ENCODE assay signal across 2 cellular contexts in the genomic region with DNA sequence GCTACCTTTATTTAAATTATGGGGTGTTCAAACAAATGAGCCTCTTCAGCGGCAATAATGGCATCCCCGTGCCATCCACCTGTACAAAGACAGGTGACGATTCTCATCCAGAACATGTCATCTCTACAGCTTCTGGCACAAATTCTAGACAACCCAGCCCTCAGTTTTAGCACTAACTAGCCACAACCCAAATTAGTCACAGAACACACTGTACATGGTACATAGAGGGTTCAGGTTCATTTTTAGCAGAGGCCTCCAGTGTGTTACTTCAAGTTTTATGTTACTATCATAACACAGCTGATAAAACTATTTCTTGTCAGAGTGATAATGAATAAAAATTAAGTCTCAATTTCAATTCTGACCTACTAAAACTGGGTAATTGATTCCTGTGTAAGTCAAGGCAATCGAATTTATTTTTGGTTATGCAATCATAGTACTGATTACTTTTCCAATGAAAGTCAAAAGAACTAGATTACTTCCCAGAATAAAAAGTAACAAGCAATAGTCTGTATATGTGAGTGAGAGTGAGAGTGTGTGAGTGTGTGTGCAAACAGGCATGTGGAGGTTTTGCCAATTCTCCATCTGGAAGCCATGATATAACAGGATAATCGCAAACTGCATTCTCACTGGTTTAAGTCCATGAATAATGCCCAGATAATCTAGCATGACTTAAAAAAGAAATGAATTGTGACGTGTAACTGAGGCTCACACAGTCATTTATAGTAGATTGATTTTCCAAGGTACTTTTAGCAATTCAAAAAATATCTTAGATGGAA.
TF ChIP-seq lines count a peak whose summit lies in the region.

No MANE protein-coding gene starts in this region.

TF ChIP-seq in IMR-90, 13 proteins besides CTCF, POLR2A, EP300 and RAD21:
- TF ChIP-seq MAFK (IDR thresholded peaks at IDR 0.05; ENCODE audit: low read depth, low read length) = no peak
- TF ChIP-seq, protein P1, sequence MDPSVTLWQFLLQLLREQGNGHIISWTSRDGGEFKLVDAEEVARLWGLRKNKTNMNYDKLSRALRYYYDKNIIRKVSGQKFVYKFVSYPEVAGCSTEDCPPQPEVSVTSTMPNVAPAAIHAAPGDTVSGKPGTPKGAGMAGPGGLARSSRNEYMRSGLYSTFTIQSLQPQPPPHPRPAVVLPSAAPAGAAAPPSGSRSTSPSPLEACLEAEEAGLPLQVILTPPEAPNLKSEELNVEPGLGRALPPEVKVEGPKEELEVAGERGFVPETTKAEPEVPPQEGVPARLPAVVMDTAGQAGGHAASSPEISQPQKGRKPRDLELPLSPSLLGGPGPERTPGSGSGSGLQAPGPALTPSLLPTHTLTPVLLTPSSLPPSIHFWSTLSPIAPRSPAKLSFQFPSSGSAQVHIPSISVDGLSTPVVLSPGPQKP (IDR thresholded peaks at IDR 0.05; ENCODE audit: borderline replicate concordance, low read depth, low read length) = no peak
- no peak for TF ChIP-seq BHLHE40 (IDR thresholded peaks at IDR 0.05; ENCODE audit: low read depth, low read length)
- no peak for TF ChIP-seq NFE2L2 (IDR thresholded peaks at IDR 0.05; ENCODE audit: low read depth, low read length)
- no peak for TF ChIP-seq MXI1 (IDR thresholded peaks at IDR 0.05; ENCODE audit: borderline replicate concordance, low read depth, low read length)
- TF ChIP-seq CHD1 (IDR thresholded peaks at IDR 0.05; ENCODE audit: low read depth, low read length) = no peak
- TF ChIP-seq, protein P2, sequence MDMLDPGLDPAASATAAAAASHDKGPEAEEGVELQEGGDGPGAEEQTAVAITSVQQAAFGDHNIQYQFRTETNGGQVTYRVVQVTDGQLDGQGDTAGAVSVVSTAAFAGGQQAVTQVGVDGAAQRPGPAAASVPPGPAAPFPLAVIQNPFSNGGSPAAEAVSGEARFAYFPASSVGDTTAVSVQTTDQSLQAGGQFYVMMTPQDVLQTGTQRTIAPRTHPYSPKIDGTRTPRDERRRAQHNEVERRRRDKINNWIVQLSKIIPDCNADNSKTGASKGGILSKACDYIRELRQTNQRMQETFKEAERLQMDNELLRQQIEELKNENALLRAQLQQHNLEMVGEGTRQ (IDR thresholded peaks at IDR 0.05; ENCODE audit: low read depth, low read length) = no peak
- 0 out of 2 replicates have a peak, but pooled peaks have one; percentile 20 for TF ChIP-seq CEBPB (IDR thresholded peaks at IDR 0.05; ENCODE audit: low read depth, low read length)
- no peak for TF ChIP-seq RCOR1 (IDR thresholded peaks at IDR 0.05; ENCODE audit: insufficient replicate concordance, low read length)

TF ChIP-seq in WTC11, 78 proteins besides CTCF, POLR2A, EP300 and RAD21 (continues in another document):
- TF ChIP-seq, protein P3, sequence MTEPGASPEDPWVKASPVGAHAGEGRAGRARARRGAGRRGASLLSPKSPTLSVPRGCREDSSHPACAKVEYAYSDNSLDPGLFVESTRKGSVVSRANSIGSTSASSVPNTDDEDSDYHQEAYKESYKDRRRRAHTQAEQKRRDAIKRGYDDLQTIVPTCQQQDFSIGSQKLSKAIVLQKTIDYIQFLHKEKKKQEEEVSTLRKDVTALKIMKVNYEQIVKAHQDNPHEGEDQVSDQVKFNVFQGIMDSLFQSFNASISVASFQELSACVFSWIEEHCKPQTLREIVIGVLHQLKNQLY (CRISPR knock-in tag; IDR thresholded peaks at IDR 0.05) = no peak
- no peak for TF ChIP-seq ESRRA (CRISPR knock-in tag; IDR thresholded peaks at IDR 0.05; ENCODE audit: borderline replicate concordance)
- no peak for TF ChIP-seq NFE2L1 (CRISPR knock-in tag; IDR thresholded peaks at IDR 0.05)
- no peak for TF ChIP-seq TP53 (CRISPR knock-in tag; IDR thresholded peaks at IDR 0.05)
- TF ChIP-seq SP1 (CRISPR knock-in tag; conservative IDR thresholded peaks at IDR 0.05) = no peak
- TF ChIP-seq, protein P4, sequence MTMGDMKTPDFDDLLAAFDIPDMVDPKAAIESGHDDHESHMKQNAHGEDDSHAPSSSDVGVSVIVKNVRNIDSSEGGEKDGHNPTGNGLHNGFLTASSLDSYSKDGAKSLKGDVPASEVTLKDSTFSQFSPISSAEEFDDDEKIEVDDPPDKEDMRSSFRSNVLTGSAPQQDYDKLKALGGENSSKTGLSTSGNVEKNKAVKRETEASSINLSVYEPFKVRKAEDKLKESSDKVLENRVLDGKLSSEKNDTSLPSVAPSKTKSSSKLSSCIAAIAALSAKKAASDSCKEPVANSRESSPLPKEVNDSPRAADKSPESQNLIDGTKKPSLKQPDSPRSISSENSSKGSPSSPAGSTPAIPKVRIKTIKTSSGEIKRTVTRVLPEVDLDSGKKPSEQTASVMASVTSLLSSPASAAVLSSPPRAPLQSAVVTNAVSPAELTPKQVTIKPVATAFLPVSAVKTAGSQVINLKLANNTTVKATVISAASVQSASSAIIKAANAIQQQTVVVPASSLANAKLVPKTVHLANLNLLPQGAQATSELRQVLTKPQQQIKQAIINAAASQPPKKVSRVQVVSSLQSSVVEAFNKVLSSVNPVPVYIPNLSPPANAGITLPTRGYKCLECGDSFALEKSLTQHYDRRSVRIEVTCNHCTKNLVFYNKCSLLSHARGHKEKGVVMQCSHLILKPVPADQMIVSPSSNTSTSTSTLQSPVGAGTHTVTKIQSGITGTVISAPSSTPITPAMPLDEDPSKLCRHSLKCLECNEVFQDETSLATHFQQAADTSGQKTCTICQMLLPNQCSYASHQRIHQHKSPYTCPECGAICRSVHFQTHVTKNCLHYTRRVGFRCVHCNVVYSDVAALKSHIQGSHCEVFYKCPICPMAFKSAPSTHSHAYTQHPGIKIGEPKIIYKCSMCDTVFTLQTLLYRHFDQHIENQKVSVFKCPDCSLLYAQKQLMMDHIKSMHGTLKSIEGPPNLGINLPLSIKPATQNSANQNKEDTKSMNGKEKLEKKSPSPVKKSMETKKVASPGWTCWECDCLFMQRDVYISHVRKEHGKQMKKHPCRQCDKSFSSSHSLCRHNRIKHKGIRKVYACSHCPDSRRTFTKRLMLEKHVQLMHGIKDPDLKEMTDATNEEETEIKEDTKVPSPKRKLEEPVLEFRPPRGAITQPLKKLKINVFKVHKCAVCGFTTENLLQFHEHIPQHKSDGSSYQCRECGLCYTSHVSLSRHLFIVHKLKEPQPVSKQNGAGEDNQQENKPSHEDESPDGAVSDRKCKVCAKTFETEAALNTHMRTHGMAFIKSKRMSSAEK (CRISPR knock-in tag; IDR thresholded peaks at IDR 0.05; ENCODE audit: borderline replicate concordance) = no peak
- TF ChIP-seq ELF4 (CRISPR knock-in tag; IDR thresholded peaks at IDR 0.05; ENCODE audit: low read depth) = no peak
- TF ChIP-seq IRF2 (CRISPR knock-in tag; IDR thresholded peaks at IDR 0.05; ENCODE audit: borderline replicate concordance, low read depth) = no peak
- TF ChIP-seq ZNF219 (CRISPR knock-in tag; IDR thresholded peaks at IDR 0.05; ENCODE audit: borderline replicate concordance) = no peak
- TF ChIP-seq, protein P5, sequence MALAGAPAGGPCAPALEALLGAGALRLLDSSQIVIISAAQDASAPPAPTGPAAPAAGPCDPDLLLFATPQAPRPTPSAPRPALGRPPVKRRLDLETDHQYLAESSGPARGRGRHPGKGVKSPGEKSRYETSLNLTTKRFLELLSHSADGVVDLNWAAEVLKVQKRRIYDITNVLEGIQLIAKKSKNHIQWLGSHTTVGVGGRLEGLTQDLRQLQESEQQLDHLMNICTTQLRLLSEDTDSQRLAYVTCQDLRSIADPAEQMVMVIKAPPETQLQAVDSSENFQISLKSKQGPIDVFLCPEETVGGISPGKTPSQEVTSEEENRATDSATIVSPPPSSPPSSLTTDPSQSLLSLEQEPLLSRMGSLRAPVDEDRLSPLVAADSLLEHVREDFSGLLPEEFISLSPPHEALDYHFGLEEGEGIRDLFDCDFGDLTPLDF (CRISPR knock-in tag; IDR thresholded peaks at IDR 0.05) = no peak
- TF ChIP-seq, protein P6, sequence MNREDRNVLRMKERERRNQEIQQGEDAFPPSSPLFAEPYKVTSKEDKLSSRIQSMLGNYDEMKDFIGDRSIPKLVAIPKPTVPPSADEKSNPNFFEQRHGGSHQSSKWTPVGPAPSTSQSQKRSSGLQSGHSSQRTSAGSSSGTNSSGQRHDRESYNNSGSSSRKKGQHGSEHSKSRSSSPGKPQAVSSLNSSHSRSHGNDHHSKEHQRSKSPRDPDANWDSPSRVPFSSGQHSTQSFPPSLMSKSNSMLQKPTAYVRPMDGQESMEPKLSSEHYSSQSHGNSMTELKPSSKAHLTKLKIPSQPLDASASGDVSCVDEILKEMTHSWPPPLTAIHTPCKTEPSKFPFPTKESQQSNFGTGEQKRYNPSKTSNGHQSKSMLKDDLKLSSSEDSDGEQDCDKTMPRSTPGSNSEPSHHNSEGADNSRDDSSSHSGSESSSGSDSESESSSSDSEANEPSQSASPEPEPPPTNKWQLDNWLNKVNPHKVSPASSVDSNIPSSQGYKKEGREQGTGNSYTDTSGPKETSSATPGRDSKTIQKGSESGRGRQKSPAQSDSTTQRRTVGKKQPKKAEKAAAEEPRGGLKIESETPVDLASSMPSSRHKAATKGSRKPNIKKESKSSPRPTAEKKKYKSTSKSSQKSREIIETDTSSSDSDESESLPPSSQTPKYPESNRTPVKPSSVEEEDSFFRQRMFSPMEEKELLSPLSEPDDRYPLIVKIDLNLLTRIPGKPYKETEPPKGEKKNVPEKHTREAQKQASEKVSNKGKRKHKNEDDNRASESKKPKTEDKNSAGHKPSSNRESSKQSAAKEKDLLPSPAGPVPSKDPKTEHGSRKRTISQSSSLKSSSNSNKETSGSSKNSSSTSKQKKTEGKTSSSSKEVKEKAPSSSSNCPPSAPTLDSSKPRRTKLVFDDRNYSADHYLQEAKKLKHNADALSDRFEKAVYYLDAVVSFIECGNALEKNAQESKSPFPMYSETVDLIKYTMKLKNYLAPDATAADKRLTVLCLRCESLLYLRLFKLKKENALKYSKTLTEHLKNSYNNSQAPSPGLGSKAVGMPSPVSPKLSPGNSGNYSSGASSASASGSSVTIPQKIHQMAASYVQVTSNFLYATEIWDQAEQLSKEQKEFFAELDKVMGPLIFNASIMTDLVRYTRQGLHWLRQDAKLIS (CRISPR knock-in tag; IDR thresholded peaks at IDR 0.05; ENCODE audit: borderline replicate concordance) = no peak
- TF ChIP-seq, protein P7, sequence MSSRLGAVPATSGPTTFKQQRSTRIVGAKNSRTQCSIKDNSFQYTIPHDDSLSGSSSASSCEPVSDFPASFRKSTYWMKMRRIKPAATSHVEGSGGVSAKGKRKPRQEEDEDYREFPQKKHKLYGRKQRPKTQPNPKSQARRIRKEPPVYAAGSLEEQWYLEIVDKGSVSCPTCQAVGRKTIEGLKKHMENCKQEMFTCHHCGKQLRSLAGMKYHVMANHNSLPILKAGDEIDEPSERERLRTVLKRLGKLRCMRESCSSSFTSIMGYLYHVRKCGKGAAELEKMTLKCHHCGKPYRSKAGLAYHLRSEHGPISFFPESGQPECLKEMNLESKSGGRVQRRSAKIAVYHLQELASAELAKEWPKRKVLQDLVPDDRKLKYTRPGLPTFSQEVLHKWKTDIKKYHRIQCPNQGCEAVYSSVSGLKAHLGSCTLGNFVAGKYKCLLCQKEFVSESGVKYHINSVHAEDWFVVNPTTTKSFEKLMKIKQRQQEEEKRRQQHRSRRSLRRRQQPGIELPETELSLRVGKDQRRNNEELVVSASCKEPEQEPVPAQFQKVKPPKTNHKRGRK (CRISPR knock-in tag; IDR thresholded peaks at IDR 0.05; ENCODE audit: borderline replicate concordance) = no peak
- TF ChIP-seq, protein P8, sequence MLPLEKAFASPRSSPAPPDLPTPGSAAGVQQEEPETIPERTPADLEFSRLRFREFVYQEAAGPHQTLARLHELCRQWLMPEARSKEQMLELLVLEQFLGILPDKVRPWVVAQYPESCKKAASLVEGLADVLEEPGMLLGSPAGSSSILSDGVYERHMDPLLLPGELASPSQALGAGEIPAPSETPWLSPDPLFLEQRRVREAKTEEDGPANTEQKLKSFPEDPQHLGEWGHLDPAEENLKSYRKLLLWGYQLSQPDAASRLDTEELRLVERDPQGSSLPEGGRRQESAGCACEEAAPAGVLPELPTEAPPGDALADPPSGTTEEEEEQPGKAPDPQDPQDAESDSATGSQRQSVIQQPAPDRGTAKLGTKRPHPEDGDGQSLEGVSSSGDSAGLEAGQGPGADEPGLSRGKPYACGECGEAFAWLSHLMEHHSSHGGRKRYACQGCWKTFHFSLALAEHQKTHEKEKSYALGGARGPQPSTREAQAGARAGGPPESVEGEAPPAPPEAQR (CRISPR knock-in tag; IDR thresholded peaks at IDR 0.05) = no peak
- no peak for TF ChIP-seq ZBTB21 (CRISPR knock-in tag; IDR thresholded peaks at IDR 0.05; ENCODE audit: borderline replicate concordance)
- TF ChIP-seq, protein P9, sequence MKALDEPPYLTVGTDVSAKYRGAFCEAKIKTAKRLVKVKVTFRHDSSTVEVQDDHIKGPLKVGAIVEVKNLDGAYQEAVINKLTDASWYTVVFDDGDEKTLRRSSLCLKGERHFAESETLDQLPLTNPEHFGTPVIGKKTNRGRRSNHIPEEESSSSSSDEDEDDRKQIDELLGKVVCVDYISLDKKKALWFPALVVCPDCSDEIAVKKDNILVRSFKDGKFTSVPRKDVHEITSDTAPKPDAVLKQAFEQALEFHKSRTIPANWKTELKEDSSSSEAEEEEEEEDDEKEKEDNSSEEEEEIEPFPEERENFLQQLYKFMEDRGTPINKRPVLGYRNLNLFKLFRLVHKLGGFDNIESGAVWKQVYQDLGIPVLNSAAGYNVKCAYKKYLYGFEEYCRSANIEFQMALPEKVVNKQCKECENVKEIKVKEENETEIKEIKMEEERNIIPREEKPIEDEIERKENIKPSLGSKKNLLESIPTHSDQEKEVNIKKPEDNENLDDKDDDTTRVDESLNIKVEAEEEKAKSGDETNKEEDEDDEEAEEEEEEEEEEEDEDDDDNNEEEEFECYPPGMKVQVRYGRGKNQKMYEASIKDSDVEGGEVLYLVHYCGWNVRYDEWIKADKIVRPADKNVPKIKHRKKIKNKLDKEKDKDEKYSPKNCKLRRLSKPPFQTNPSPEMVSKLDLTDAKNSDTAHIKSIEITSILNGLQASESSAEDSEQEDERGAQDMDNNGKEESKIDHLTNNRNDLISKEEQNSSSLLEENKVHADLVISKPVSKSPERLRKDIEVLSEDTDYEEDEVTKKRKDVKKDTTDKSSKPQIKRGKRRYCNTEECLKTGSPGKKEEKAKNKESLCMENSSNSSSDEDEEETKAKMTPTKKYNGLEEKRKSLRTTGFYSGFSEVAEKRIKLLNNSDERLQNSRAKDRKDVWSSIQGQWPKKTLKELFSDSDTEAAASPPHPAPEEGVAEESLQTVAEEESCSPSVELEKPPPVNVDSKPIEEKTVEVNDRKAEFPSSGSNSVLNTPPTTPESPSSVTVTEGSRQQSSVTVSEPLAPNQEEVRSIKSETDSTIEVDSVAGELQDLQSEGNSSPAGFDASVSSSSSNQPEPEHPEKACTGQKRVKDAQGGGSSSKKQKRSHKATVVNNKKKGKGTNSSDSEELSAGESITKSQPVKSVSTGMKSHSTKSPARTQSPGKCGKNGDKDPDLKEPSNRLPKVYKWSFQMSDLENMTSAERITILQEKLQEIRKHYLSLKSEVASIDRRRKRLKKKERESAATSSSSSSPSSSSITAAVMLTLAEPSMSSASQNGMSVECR (CRISPR knock-in tag; IDR thresholded peaks at IDR 0.05; ENCODE audit: borderline replicate concordance) = no peak
- no peak for TF ChIP-seq NFATC4 (CRISPR knock-in tag; IDR thresholded peaks at IDR 0.05)
- TF ChIP-seq, protein P10, sequence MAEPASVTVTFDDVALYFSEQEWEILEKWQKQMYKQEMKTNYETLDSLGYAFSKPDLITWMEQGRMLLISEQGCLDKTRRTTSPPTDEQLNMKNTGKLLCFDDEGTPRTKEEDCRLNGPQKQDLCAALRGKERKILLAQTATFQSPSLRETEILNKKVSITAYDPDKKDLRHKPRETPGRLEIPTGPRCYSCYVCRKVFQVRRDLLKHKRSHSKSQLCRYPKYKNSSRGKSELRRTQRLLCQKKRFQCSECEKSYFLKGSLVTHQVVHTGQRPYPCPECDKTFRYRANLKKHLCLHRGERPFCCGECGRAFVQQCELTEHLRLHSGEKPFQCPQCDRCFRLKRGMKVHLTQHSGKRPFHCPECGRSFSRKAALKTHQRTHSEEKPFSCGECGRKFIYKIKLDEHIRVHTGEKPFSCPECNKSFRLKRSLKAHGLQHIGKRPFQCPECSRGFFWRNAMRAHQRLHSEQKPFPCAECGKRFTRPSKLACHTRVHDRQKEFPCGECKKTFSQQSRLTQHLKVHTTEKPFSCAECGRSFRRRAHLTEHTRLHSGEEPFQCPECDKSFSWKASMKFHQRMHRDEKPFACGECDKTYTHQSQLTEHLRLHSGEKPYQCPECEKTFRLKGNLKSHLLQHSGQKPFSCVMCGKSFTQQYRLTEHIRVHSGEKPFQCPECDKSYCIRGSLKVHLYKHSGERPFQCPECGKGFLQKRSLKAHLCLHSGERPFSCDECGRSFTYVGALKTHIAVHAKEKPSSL (CRISPR knock-in tag; conservative IDR thresholded peaks at IDR 0.05) = no peak
